Comparison of ENCODE assay signal across 21 cellular contexts in the genomic region with DNA sequence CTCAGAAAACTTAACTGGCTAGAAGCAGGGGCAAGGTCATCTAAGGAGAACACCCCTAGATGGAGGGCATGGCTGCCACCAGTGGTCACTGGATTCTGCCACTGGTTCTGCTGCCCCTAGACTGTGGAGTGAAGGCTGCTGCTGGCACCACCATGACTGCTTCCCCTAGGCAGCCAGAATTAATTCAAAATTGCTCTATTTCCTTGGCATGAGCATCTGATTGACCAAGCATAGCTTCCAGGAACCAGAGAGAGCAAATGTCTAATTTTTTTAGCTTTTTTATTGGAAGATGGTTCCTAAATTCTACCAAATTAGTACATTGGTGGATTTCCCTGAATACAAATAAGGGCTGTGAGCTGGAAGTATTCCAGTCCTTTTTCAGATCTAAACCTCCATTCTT.
"Had no signal": no experiment of that assay in that cellular context is flagged by ENCODE, and none has a peak within 500 bp of the region (broad histone marks: within the 10 kb centered on the region; RNA-seq: fewer than 3 reads in every experiment).

No MANE protein-coding gene starts in this region.

- H3K4me3 ChIP-seq: Peyer's patch had no signal

- H3K27ac ChIP-seq: Peyer's patch had no signal

- H3K4me1 ChIP-seq: Peyer's patch had no signal

- DNase-seq: activated B cell treated with CpG ODN at 0.5 μM for 24 hours; activated CD4-positive, alpha-beta T cell treated with anti-CD3 and anti-CD28 coated beads for 1 hour; activated CD4-positive, alpha-beta T cell treated with anti-CD3 and anti-CD28 coated beads, Interleukin-2, amount 10 ng/mL, durations not matched to agents 24 days and 14 days; activated CD4-positive, alpha-beta T cell treated with anti-CD3 and anti-CD28 coated beads, Interleukin-2, amount 50 U/mL, for 48 hours; activated CD8-positive, alpha-beta memory T cell treated with anti-CD3 and anti-CD28 coated beads, Interleukin-2, amount 10 ng/mL, durations not matched to agents 7 days and 5 days; activated effector memory CD4-positive, alpha-beta T cell treated with Interleukin-2 at 50 U/mL for 16 hours; activated naive CD4-positive, alpha-beta T cell; activated T-cell treated with anti-CD3 and anti-CD28 coated beads, Interleukin-2, amount 50 U/mL, for 24 hours; aorta; MM.1S; NCI-H1105; NCI-H1436; NCI-H187 treated with DMSO at 0.1 percent for 48 hours; NCI-H2081 treated with DMSO at 0.1 percent for 48 hours; NCI-H2171; NCI-H226; NCI-H510A; Peyer's patch; SHP77; T-helper 17 cell; T-helper 9 cell had no signal

- H3K27me3 ChIP-seq: Peyer's patch had no signal

- ATAC-seq: activated CD8-positive, alpha-beta memory T cell treated with anti-CD3 and anti-CD28 coated beads, Interleukin-2, amount 10 ng/mL, durations not matched to agents 7 days and 5 days; T-helper 17 cell had no signal

- H3K9me3 ChIP-seq: Peyer's patch had no signal

- H3K36me3 ChIP-seq: Peyer's patch had no signal
